1 cellular context compared by ENCODE assay signal in the genomic region with DNA sequence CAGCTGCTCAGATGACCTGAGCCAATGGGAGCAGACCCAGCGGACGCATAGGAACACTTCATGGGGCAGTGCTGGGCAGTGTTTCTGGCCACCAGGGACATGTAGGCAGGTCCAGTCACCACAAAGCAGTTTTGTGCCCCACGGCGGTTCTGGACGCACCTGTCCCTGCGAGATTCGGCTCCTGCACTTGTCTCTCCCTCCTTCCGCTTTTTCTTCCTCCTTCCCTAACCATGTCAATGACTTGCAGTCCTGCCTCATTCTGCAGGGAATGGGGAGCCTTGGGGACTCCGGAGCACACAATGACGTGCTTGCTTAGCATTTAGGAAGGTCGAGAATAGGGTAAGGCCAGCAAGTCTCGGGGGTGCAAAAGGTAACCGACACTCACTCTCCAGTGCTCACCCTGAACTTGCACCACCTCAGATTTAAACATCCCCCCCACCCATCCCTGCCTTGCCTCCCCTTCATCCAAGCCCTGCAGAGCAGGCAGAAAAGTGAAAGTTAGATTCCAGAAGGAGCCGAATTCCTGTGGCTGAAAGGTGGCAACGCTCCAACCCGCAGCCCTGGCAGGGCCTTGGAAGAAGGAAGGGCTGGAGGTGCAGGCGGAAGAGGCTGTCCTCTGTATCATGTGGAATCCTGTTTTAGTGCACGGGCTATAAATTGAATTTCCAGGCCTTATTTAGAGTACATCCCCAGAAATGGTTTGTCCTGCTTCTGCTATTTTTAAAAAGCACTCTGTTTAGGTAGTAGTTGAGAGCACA.
TF ChIP-seq lines count a peak whose summit lies in the region.

No MANE protein-coding gene starts in this region.

TF ChIP-seq in SK-N-SH, 30 proteins besides CTCF, POLR2A, EP300 and RAD21 (continued from another document):
- TF ChIP-seq MEF2A (IDR thresholded peaks at IDR 0.05; ENCODE audit: borderline replicate concordance, low read depth) (no peak; the same call in 1 of the 2 replicates), ELF1 (IDR thresholded peaks at IDR 0.05) (no peak), RCOR1 (IDR thresholded peaks at IDR 0.05; ENCODE audit: low read length) (no peak), JUND (IDR thresholded peaks at IDR 0.05) (no peak; the same call in 1 of the 2 replicates), EZH2phosphoT487 (IDR thresholded peaks at IDR 0.05; ENCODE audit: borderline replicate concordance, low read depth) (no peak), TEAD4 (IDR thresholded peaks at IDR 0.05; ENCODE audit: borderline replicate concordance, insufficient read depth) (peak; percentile 80), SMC3 (IDR thresholded peaks at IDR 0.05; ENCODE audit: low read depth, low read length) (no peak), NRF1 (IDR thresholded peaks at IDR 0.05; ENCODE audit: low read depth, low read length) (no peak), POLR2AphosphoS5 (IDR thresholded peaks at IDR 0.05; ENCODE audit: low read depth, low read length) (peak; percentile 41; the same call in 1 of the 2 replicates)
- TF ChIP-seq, protein P1, sequence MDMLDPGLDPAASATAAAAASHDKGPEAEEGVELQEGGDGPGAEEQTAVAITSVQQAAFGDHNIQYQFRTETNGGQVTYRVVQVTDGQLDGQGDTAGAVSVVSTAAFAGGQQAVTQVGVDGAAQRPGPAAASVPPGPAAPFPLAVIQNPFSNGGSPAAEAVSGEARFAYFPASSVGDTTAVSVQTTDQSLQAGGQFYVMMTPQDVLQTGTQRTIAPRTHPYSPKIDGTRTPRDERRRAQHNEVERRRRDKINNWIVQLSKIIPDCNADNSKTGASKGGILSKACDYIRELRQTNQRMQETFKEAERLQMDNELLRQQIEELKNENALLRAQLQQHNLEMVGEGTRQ (IDR thresholded peaks at IDR 0.05; ENCODE audit: borderline replicate concordance, low read depth, low read length): no peak
- TF ChIP-seq, protein P2, sequence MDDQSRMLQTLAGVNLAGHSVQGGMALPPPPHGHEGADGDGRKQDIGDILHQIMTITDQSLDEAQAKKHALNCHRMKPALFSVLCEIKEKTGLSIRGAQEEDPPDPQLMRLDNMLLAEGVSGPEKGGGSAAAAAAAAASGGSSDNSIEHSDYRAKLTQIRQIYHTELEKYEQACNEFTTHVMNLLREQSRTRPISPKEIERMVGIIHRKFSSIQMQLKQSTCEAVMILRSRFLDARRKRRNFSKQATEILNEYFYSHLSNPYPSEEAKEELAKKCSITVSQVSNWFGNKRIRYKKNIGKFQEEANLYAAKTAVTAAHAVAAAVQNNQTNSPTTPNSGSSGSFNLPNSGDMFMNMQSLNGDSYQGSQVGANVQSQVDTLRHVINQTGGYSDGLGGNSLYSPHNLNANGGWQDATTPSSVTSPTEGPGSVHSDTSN (IDR thresholded peaks at IDR 0.05): peak; percentile 30; the same call in 1 of the 2 replicates
- TF ChIP-seq, protein P3, sequence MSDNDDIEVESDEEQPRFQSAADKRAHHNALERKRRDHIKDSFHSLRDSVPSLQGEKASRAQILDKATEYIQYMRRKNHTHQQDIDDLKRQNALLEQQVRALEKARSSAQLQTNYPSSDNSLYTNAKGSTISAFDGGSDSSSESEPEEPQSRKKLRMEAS (IDR thresholded peaks at IDR 0.05; ENCODE audit: low read depth): peak; percentile 67
- TF ChIP-seq, protein P4, sequence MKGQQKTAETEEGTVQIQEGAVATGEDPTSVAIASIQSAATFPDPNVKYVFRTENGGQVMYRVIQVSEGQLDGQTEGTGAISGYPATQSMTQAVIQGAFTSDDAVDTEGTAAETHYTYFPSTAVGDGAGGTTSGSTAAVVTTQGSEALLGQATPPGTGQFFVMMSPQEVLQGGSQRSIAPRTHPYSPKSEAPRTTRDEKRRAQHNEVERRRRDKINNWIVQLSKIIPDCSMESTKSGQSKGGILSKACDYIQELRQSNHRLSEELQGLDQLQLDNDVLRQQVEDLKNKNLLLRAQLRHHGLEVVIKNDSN (IDR thresholded peaks at IDR 0.05; ENCODE audit: borderline replicate concordance, low read depth): 0 out of 2 replicates have a peak, but pooled peaks have one; percentile 35
TF ChIP-seq in SK-N-SH: peak in this region for 9.
